In genomic region chr10:63631971-63632370, GRCh38 we compare ENCODE assay signal across 15 cellular contexts.
DNase-seq lines count a peak whose midpoint lies in the region; ATAC-seq and TF ChIP-seq lines count a peak whose summit lies in the region.
"Had no signal": no experiment of that assay in that cellular context is flagged by ENCODE, and none has a peak within 500 bp of the region (broad histone marks: within the 10 kb centered on the region; RNA-seq: fewer than 3 reads in every experiment).

No MANE protein-coding gene starts in this region.

- H3K27me3 Mint-ChIP-seq in activated CD4-positive, alpha-beta T cell treated with anti-CD3 and anti-CD28 coated beads, Interleukin-2, amount 10 ng/mL, durations not matched to agents 7 days and 5 days = peaks cover 6% of the 10 kb centered on the region
- no peaks in the 10 kb centered on the region for H3K27me3 Mint-ChIP-seq in T-helper 17 cell

- no peak for TF ChIP-seq CTCF in gastroesophageal sphincter (IDR thresholded peaks at IDR 0.05)

- TF ChIP-seq EP300 in gastroesophageal sphincter (IDR thresholded peaks at IDR 0.05) = no peak

- no peaks in the 10 kb centered on the region for H3K9me3 Mint-ChIP-seq in activated CD4-positive, alpha-beta T cell treated with anti-CD3 and anti-CD28 coated beads, Interleukin-2, amount 10 ng/mL, durations not matched to agents 7 days and 5 days
- H3K9me3 Mint-ChIP-seq: nephron progenitor cell had no signal

- H3K36me3 Mint-ChIP-seq in activated CD4-positive, alpha-beta T cell treated with anti-CD3 and anti-CD28 coated beads, Interleukin-2, amount 10 ng/mL, durations not matched to agents 7 days and 5 days (ENCODE audit: low read depth) = no peaks in the 10 kb centered on the region
- H3K36me3 Mint-ChIP-seq in T-helper 17 cell (ENCODE audit: low read depth) = no peaks in the 10 kb centered on the region

- H3K4me1 ChIP-seq in gastroesophageal sphincter (peaks cover 0 to 29% (median 9%) of the 10 kb centered on the region in 3 donors), subcutaneous abdominal adipose tissue (ENCODE audit: control insufficient read depth in 5 of 5, insufficient read depth in 5 of 5, low read length in 5 of 5) (peaks cover 5 to 41% (median 36%) of the 10 kb centered on the region in 5 donors)

- CTCF ChIA-PET in activated CD4-positive, alpha-beta T cell treated with anti-CD3 and anti-CD28 coated beads, Interleukin-2, amount 10 ng/mL, durations not matched to agents 7 days and 5 days (lab: Charles Lee) = interaction anchor here (0.6 to 4.6 kb wide), 4 partner anchors 53 to 474 kb away, joined by 3 to 42 read pairs (median 4); no protein-coding TSS in a partner anchor

- WGBS in gastroesophageal sphincter (ENCODE audit: low coverage in 1 of 2), 2 donors = 47 to 51% methylated on average over 3 of the region's 3 CpGs

- POLR2A ChIA-PET in activated CD4-positive, alpha-beta T cell treated with anti-CD3 and anti-CD28 coated beads, Interleukin-2, amount 10 ng/mL, durations not matched to agents 7 days and 5 days (lab: Charles Lee) = no interaction called here

- H3K27ac Mint-ChIP-seq in activated CD4-positive, alpha-beta T cell treated with anti-CD3 and anti-CD28 coated beads, Interleukin-2, amount 10 ng/mL, durations not matched to agents 7 days and 5 days = peak overlapping the region; percentile 65
- peak overlapping the region; percentile 82 for H3K27ac Mint-ChIP-seq in T-helper 17 cell

- H3K27me3 ChIP-seq in gastroesophageal sphincter = no peaks in the 10 kb centered on the region
- H3K27me3 ChIP-seq in subcutaneous abdominal adipose tissue (ENCODE audit: control insufficient read depth in 5 of 5, insufficient read depth in 4 of 5, low read length in 5 of 5) = no peaks in the 10 kb centered on the region
- H3K27me3 ChIP-seq: spleen, upper lobe of right lung had no signal

- ATAC-seq in T-helper 17 cell (no peak), gastroesophageal sphincter (no peak)
- ATAC-seq: upper lobe of right lung had no signal

- peaks cover 53% of the 10 kb centered on the region for H3K4me1 Mint-ChIP-seq in activated CD4-positive, alpha-beta T cell treated with anti-CD3 and anti-CD28 coated beads, Interleukin-2, amount 10 ng/mL, durations not matched to agents 7 days and 5 days
- H3K4me1 Mint-ChIP-seq in T-helper 17 cell = peaks cover 27% of the 10 kb centered on the region

- no peak overlapping the region for H3K9ac ChIP-seq in subcutaneous abdominal adipose tissue (ENCODE audit: low read length in 5 of 5)

- no peak for TF ChIP-seq POLR2A in gastroesophageal sphincter (IDR thresholded peaks at IDR 0.05)

- H3K9me3 ChIP-seq in T-helper 17 cell (ENCODE audit: control insufficient read depth, low read length, poor library complexity, severe bottlenecking) (no peaks in the 10 kb centered on the region), gastroesophageal sphincter (no peaks in the 10 kb centered on the region), subcutaneous abdominal adipose tissue (ENCODE audit: control insufficient read depth in 5 of 5, low read length in 5 of 5) (no peaks in the 10 kb centered on the region)
- H3K9me3 ChIP-seq: spleen, upper lobe of right lung had no signal

- H3K36me3 ChIP-seq in gastroesophageal sphincter (no peaks in the 10 kb centered on the region), subcutaneous abdominal adipose tissue (ENCODE audit: control insufficient read depth in 5 of 5, insufficient read depth in 5 of 5, low read length in 5 of 5) (no peaks in the 10 kb centered on the region)
- H3K36me3 ChIP-seq: spleen, upper lobe of right lung had no signal

- no peak overlapping the region for H3K4me3 Mint-ChIP-seq in activated CD4-positive, alpha-beta T cell treated with anti-CD3 and anti-CD28 coated beads, Interleukin-2, amount 10 ng/mL, durations not matched to agents 7 days and 5 days
- no peak overlapping the region for H3K4me3 Mint-ChIP-seq in T-helper 17 cell

- H3K4me3 ChIP-seq in gastroesophageal sphincter (no peak overlapping the region), subcutaneous abdominal adipose tissue (ENCODE audit: low read depth in 1 of 5, low read length in 5 of 5) (no peak overlapping the region)

- H3K27ac ChIP-seq in gastroesophageal sphincter = peak overlapping the region in 3 of 4 donors; percentile 89 to 99 (median 95)
- H3K27ac ChIP-seq in subcutaneous abdominal adipose tissue (ENCODE audit: low read depth, low read length) = peak overlapping the region; percentile 97

- no peak for DNase-seq in activated CD4-positive, alpha-beta T cell treated with anti-CD3 and anti-CD28 coated beads, Interleukin-2, amount 10 ng/mL, durations not matched to agents 7 days and 5 days
- no peak for DNase-seq in activated CD4-positive, alpha-beta T cell treated with anti-CD3 and anti-CD28 coated beads for 4 hours
- no peak for DNase-seq in T-helper 17 cell
- no peak for DNase-seq in NCI-H2227 (lab: John Stamatoyannopoulos, UW; ENCODE audit: unreplicated experiment)
- DNase-seq in kidney tubule cell (ENCODE audit: low spot score) = no peak
- no peak for DNase-seq in HuH-7.5 (ENCODE audit: low spot score)
- DNase-seq: activated CD4-positive, alpha-beta T cell treated with anti-CD3 and anti-CD28 coated beads for 48 hours; activated T-cell treated with anti-CD3 and anti-CD28 coated beads, Interleukin-2, amount 50 U/mL, for 48 hours; aorta; DMS153; nephron progenitor cell; spleen; upper lobe of right lung had no signal
